20 cellular contexts compared by ENCODE assay signal in genomic region chr2:222944971-222945740, GRCh38.
"Had no signal": no experiment of that assay in that cellular context is flagged by ENCODE, and none has a peak within 500 bp of the region (broad histone marks: within the 10 kb centered on the region; RNA-seq: fewer than 3 reads in every experiment).

No MANE protein-coding gene starts in this region.

- H3K9me3 ChIP-seq: adrenal gland, gastrocnemius medialis, heart left ventricle, neutrophil, right atrium auricular region, suprapubic skin, upper lobe of left lung had no signal

- H3K4me1 ChIP-seq: adrenal gland, gastrocnemius medialis, right atrium auricular region, suprapubic skin had no signal

- FAIRE-seq: small intestine had no signal

- H3K27ac ChIP-seq: adrenal gland, cardiac muscle cell, gastrocnemius medialis, neutrophil, right atrium auricular region, suprapubic skin had no signal

- DNase-seq: activated CD4-positive, alpha-beta memory T cell treated with anti-CD3 and anti-CD28 coated beads, Interleukin-2, amount 10 ng/mL, durations not matched to agents 7 days and 5 days; activated CD4-positive, alpha-beta T cell treated with anti-CD3 and anti-CD28 coated beads for 1 hour; activated naive CD4-positive, alpha-beta T cell treated with anti-CD3 and anti-CD28 coated beads, Interleukin-2, amount 50 U/mL, for 16 hours; activated T-cell treated with anti-CD3 and anti-CD28 coated beads, Interleukin-2, amount 50 U/mL, for 24 hours; adrenal gland; dorsolateral prefrontal cortex; endodermal cell; gastrocnemius medialis; heart left ventricle; left colon; naive thymus-derived CD8-positive, alpha-beta T cell; small intestine; T-helper 1 cell; T1000; upper lobe of left lung had no signal

- ATAC-seq: gastrocnemius medialis; heart left ventricle; left colon; naive thymus-derived CD8-positive, alpha-beta T cell had no signal

- H3K27me3 ChIP-seq: adrenal gland, cardiac muscle cell, dorsolateral prefrontal cortex, gastrocnemius medialis, heart left ventricle, neutrophil, right atrium auricular region, suprapubic skin, upper lobe of left lung had no signal

- H3K4me3 ChIP-seq: adrenal gland, cardiac muscle cell, dorsolateral prefrontal cortex, gastrocnemius medialis, heart left ventricle, lung, right atrium auricular region, suprapubic skin, upper lobe of left lung had no signal
